Comparison of ENCODE assay signal across 8 cellular contexts in the genomic region with DNA sequence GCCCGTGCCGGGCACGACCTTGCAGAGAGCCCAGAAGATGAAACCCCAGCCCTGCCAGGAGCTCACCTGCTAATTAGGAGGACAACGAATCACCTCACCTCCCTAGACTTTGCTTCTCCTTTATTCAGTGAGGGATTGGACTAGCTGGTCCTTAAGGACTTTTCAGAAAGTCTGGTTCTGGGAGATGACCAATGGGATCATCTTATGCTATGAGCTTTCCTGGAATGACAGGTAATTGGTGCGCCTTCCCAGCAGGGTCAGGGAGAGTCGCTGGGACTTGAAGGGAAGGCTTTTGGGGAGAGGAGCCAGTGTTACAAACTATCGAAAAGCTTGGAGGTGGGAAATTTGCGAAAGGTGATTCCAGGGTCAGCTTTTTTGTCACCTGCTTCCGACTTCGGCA.
DNase-seq lines count a peak whose midpoint lies in the region; ATAC-seq and TF ChIP-seq lines count a peak whose summit lies in the region.
"Not testable (repeated sequence)": the region's sequence is repeated elsewhere in the genome, so short reads cannot be mapped to it uniquely, and the experiment has no call there.

No MANE protein-coding gene starts in this region.

- peak overlapping the region; percentile 54 for H3K27ac ChIP-seq in CD8-positive, alpha-beta memory T cell (ENCODE audit: low read depth, low read length)
- H3K27ac ChIP-seq in HUES6 (ENCODE audit: low read depth, low read length); ectodermal cell (ENCODE audit: insufficient read depth, low read depth, low read length, poor library complexity, severe bottlenecking); iPS-18a (ENCODE audit: low read length); subcutaneous abdominal adipose tissue (ENCODE audit: low read depth, low read length): not testable (repeated sequence)

- ATAC-seq in activated T-cell treated with anti-CD3 and anti-CD28 coated beads, Interleukin-2, amount 50 U/mL, for 72 hours (replicated peaks in 1 of 2): not testable (repeated sequence)

- H3K27me3 Mint-ChIP-seq in CD8-positive, alpha-beta memory T cell; activated T-cell treated with anti-CD3 and anti-CD28 coated beads, Interleukin-2, amount 50 U/mL, for 72 hours (ENCODE audit: low read depth); nephron (ENCODE audit: low read depth): not testable (repeated sequence)

- not testable (repeated sequence) for H3K36me3 ChIP-seq in CD8-positive, alpha-beta memory T cell (ENCODE audit: insufficient read depth, low read length); HUES6 (ENCODE audit: control insufficient read depth, insufficient read depth, low read length); NT2/D1 (ENCODE audit: insufficient read depth, insufficient read length, low read length); ectodermal cell (ENCODE audit: control insufficient read depth, insufficient read depth, low read length); iPS-18a (ENCODE audit: control insufficient read depth, low read depth, low read length); subcutaneous abdominal adipose tissue (ENCODE audit: control insufficient read depth in 5 of 5, insufficient read depth in 5 of 5, low read length in 5 of 5)

- POLR2A ChIA-PET in CD8-positive, alpha-beta memory T cell (lab: Charles Lee): interaction anchor here (1.2 kb wide), 1 partner anchor 420 kb away, joined by 3 read pairs; a partner anchor contains a TSS

- H3K9ac ChIP-seq in HUES6 (ENCODE audit: low read length): peak overlapping the region; percentile 79
- H3K9ac ChIP-seq in NT2/D1 (ENCODE audit: insufficient read length, low read depth): peak overlapping the region; percentile 85
- peak overlapping the region; percentile 79 for H3K9ac ChIP-seq in iPS-18a (ENCODE audit: low read length)
- peak overlapping the region in 1 of 5 donors; percentile 66 for H3K9ac ChIP-seq in subcutaneous abdominal adipose tissue (ENCODE audit: low read length in 5 of 5)

- H3K9me3 Mint-ChIP-seq in CD8-positive, alpha-beta memory T cell; activated T-cell treated with anti-CD3 and anti-CD28 coated beads, Interleukin-2, amount 50 U/mL, for 72 hours; nephron: not testable (repeated sequence)

- CTCF ChIA-PET in CD8-positive, alpha-beta memory T cell (lab: Charles Lee): interaction anchor here (1.0 kb wide), 1 partner anchor 200 kb away, joined by 3 read pairs; no protein-coding TSS in a partner anchor

- peaks cover 0 to 10% (median 0%) of the 10 kb centered on the region in 3 donors for H3K36me3 Mint-ChIP-seq in CD8-positive, alpha-beta memory T cell
- not testable (repeated sequence) for H3K36me3 Mint-ChIP-seq in activated T-cell treated with anti-CD3 and anti-CD28 coated beads, Interleukin-2, amount 50 U/mL, for 72 hours (ENCODE audit: insufficient read depth in 2 of 2); nephron (ENCODE audit: low read depth)

- not testable (repeated sequence) for TF ChIP-seq CTCF in nephron (IDR thresholded peaks at IDR 0.05; ENCODE audit: unreplicated experiment in 3 of 3)

- peaks cover 17 to 31% (median 27%) of the 10 kb centered on the region in 3 donors for H3K4me1 Mint-ChIP-seq in CD8-positive, alpha-beta memory T cell
- H3K4me1 Mint-ChIP-seq in activated T-cell treated with anti-CD3 and anti-CD28 coated beads, Interleukin-2, amount 50 U/mL, for 72 hours (ENCODE audit: low read depth): peaks cover 21% of the 10 kb centered on the region
- peaks cover 17% of the 10 kb centered on the region for H3K4me1 Mint-ChIP-seq in nephron

- not testable (repeated sequence) for H3K27me3 ChIP-seq in CD8-positive, alpha-beta memory T cell (ENCODE audit: insufficient read depth, low read length, poor library complexity, severe bottlenecking); HUES6 (ENCODE audit: control insufficient read depth, insufficient read depth, low read length); NT2/D1 (ENCODE audit: insufficient read depth, insufficient read length); ectodermal cell (ENCODE audit: control insufficient read depth, insufficient read depth, low read length, poor library complexity, severe bottlenecking); iPS-18a (ENCODE audit: control insufficient read depth, insufficient read depth, low read length); subcutaneous abdominal adipose tissue (ENCODE audit: control insufficient read depth in 5 of 5, insufficient read depth in 4 of 5, low read length in 5 of 5)

- not testable (repeated sequence) for H3K4me1 ChIP-seq in CD8-positive, alpha-beta memory T cell (ENCODE audit: insufficient read depth, low read length); HUES6 (ENCODE audit: control insufficient read depth, insufficient read depth, low read length); NT2/D1 (ENCODE audit: insufficient read depth, insufficient read length); ectodermal cell (ENCODE audit: control insufficient read depth, insufficient read depth, low read length); iPS-18a (ENCODE audit: control insufficient read depth, low read depth, low read length)
- peaks cover 0 to 10% (median 3%) of the 10 kb centered on the region in 5 donors for H3K4me1 ChIP-seq in subcutaneous abdominal adipose tissue (ENCODE audit: control insufficient read depth in 5 of 5, insufficient read depth in 5 of 5, low read length in 5 of 5)

- peak overlapping the region; percentile 87 for H3K4me3 ChIP-seq in CD8-positive, alpha-beta memory T cell (ENCODE audit: low read length)
- peak overlapping the region; percentile 97 for H3K4me3 ChIP-seq in HUES6 (ENCODE audit: low read depth, low read length)
- peak overlapping the region; percentile 76 for H3K4me3 ChIP-seq in NT2/D1 (ENCODE audit: insufficient read length, low read depth)
- H3K4me3 ChIP-seq in ectodermal cell (ENCODE audit: insufficient read depth, low read depth, low read length): peak overlapping the region; percentile 65
- H3K4me3 ChIP-seq in iPS-18a (ENCODE audit: low read length): peak overlapping the region; percentile 85
- H3K4me3 ChIP-seq in subcutaneous abdominal adipose tissue (ENCODE audit: low read depth in 1 of 5, low read length in 5 of 5): peak overlapping the region; percentile 66 to 79 (median 69)

- H3K9me3 ChIP-seq in CD8-positive, alpha-beta memory T cell (ENCODE audit: low read length); HUES6 (ENCODE audit: control insufficient read depth, insufficient read depth, low read depth, low read length); NT2/D1 (ENCODE audit: insufficient read depth, low read length); ectodermal cell (ENCODE audit: control insufficient read depth, low read length); iPS-18a (ENCODE audit: control insufficient read depth, low read depth, low read length); subcutaneous abdominal adipose tissue (ENCODE audit: control insufficient read depth in 5 of 5, low read length in 5 of 5): not testable (repeated sequence)

- H3K27ac Mint-ChIP-seq in CD8-positive, alpha-beta memory T cell: peak overlapping the region in 7 of 8 donors; percentile 89 to 96 (median 93)
- peak overlapping the region; percentile 99 for H3K27ac Mint-ChIP-seq in activated T-cell treated with anti-CD3 and anti-CD28 coated beads, Interleukin-2, amount 50 U/mL, for 72 hours
- peak overlapping the region in 1 of 3 experiments; percentile 72 for H3K27ac Mint-ChIP-seq in nephron

- not testable (repeated sequence) for DNase-seq in CD8-positive, alpha-beta memory T cell; NT2/D1 (ENCODE audit: low read depth, low spot score); activated T-cell treated with anti-CD3 and anti-CD28 coated beads, Interleukin-2, amount 50 U/mL, for 72 hours

- H3K4me3 Mint-ChIP-seq in CD8-positive, alpha-beta memory T cell: peak overlapping the region; percentile 95 to 99 (median 97)
- peak overlapping the region; percentile 99 to 100 for H3K4me3 Mint-ChIP-seq in activated T-cell treated with anti-CD3 and anti-CD28 coated beads, Interleukin-2, amount 50 U/mL, for 72 hours
- H3K4me3 Mint-ChIP-seq in nephron: peak overlapping the region; percentile 96 to 98 (median 97)

- WGBS in ectodermal cell, 2 experiments: 61 to 65% methylated on average over 6 of the region's 10 CpGs
